Comparison of ENCODE assay signal across 8 cellular contexts in genomic region chr1:151347523-151348246, GRCh38. TPM values are rescaled to one million over a fixed set of nuclear protein-coding genes. Genes with fewer than 3 reads are reported as not detected.
DNase-seq lines count a peak whose midpoint lies in the region; ATAC-seq, FAIRE-seq and TF ChIP-seq lines count a peak whose summit lies in the region.

No MANE protein-coding gene starts in this region.

- H3K27ac ChIP-seq in BLaER1, result peak overlapping the region; percentile 99
- H3K27ac ChIP-seq in K562 (ENCODE audit: extremely low read depth, low read depth, low read length), result peak overlapping the region; percentile 95

- peaks cover 10% of the 10 kb centered on the region for H3K79me2 ChIP-seq in K562 (ENCODE audit: control insufficient read depth, insufficient read depth, low read length)

- in situ Hi-C loops in K562 (cut with MboI) (no loop called here), GM13977 (cut with MboI; ENCODE audit: low pct_unique_long_range_greater_than_20kb, low sequenced_read_pairs, unreplicated experiment) (no loop called here)

- H3K9me3 ChIP-seq in BLaER1, result peaks cover 37% of the 10 kb centered on the region
- peaks cover 3% of the 10 kb centered on the region; the same call in 1 of the 2 replicates for H3K9me3 ChIP-seq in K562 (replicated peaks; ENCODE audit: control insufficient read depth, insufficient read depth, low read depth, low read length)
- no peaks in the 10 kb centered on the region for H3K9me3 ChIP-seq in mucosa of stomach (ENCODE audit: control insufficient read depth, low read length)

- H4K20me1 ChIP-seq in BLaER1, result peaks cover 14% of the 10 kb centered on the region; the same call in 1 of the 2 replicates
- H4K20me1 ChIP-seq in K562 (replicated peaks; ENCODE audit: control insufficient read depth, insufficient read depth, low read length), result no peaks in the 10 kb centered on the region

- BruUV-seq in K562 (replicated peaks; lab: Mats Ljungman, UMichigan), result TSS peak; percentile 91

- ATAC-seq in HG02973 (IDR thresholded peaks at IDR 0.05; ENCODE audit: unreplicated experiment) (peak; percentile 2), K562 (no peak)

- H3K27me3 ChIP-seq in BLaER1, result no peaks in the 10 kb centered on the region
- H3K27me3 ChIP-seq in K562 (ENCODE audit: control insufficient read depth in 2 of 2, insufficient read depth in 2 of 2, low read length in 2 of 2), result no peaks in the 10 kb centered on the region
- H3K27me3 ChIP-seq in mucosa of stomach (ENCODE audit: control insufficient read depth, insufficient read depth, low read length), result no peaks in the 10 kb centered on the region

- FAIRE-seq in K562 (lab: Jason Lieb, UNC), result no peak

- no peak for TF ChIP-seq POLR2A in K562 (conservative IDR thresholded peaks at IDR 0.05)

- no peak for TF ChIP-seq EP300 in K562 (IDR thresholded peaks at IDR 0.05; ENCODE audit: low read length)

- H3K36me3 ChIP-seq in BLaER1, result peaks cover 42% of the 10 kb centered on the region
- peaks cover 27% of the 10 kb centered on the region; the same call in 2 of the 3 replicates for H3K36me3 ChIP-seq in K562 (ENCODE audit: control insufficient read depth, insufficient read depth, low read length)
- H3K36me3 ChIP-seq in mucosa of stomach (ENCODE audit: control insufficient read depth, insufficient read depth, low read length), result no peaks in the 10 kb centered on the region

- H3K4me1 ChIP-seq in BLaER1, result peaks cover 50% of the 10 kb centered on the region
- H3K4me1 ChIP-seq in K562 (replicated peaks in 1 of 2; ENCODE audit: control insufficient read depth in 2 of 2, insufficient read depth in 2 of 2, low read length in 2 of 2), result peaks cover 0 to 13% of the 10 kb centered on the region in 2 experiments; a peak in 3 of 5 replicates
- peaks cover 14% of the 10 kb centered on the region for H3K4me1 ChIP-seq in mucosa of stomach (ENCODE audit: control insufficient read depth, insufficient read depth, low read length)

- peak overlapping the region; percentile 63 for H3K9ac ChIP-seq in BLaER1
- peak overlapping the region; percentile 81 to 83; a peak in 3 of 4 replicates for H3K9ac ChIP-seq in K562 (ENCODE audit: insufficient read depth in 1 of 2, low read depth in 2 of 2, low read length in 2 of 2)
- H3K9ac ChIP-seq in mucosa of stomach (ENCODE audit: low read length), result peak overlapping the region; percentile 86

- H3K4me2 ChIP-seq in BLaER1 (peak overlapping the region; percentile 79), K562 (ENCODE audit: insufficient read depth, low read length) (peak overlapping the region; percentile 95)

- WGBS in K562 (ENCODE audit: insufficient coverage, low coverage, missing lambda C conversion rate), result 35% methylated on average over 12 of the region's 12 CpGs

- DNase-seq in K562 (ENCODE audit: extremely low read depth in 1 of 4, low spot score in 3 of 4), result no peak
- DNase-seq in NCI-H524 (lab: John Stamatoyannopoulos, UW), result no peak
- DNase-seq in NCI-H2227 treated with DMSO at 0.1 percent for 48 hours (lab: John Stamatoyannopoulos, UW), result no peak
- no peak for DNase-seq in hepatic stellate cell (ENCODE audit: low spot score)
- DNase-seq in GM13977 (ENCODE audit: low spot score), result no peak

- TF ChIP-seq RAD21 in K562 (CRISPR knock-in tag; conservative IDR thresholded peaks at IDR 0.05 in 1 of 2, IDR thresholded peaks at IDR 0.05 in 1 of 2), result no peak

- TF ChIP-seq CTCF in K562 (IDR thresholded peaks at IDR 0.05 in 2 of 3, conservative IDR thresholded peaks at IDR 0.05 in 1 of 3; ENCODE audit: insufficient read depth in 2 of 3, low read depth in 1 of 3, low read length in 3 of 3), result no peak
- no peak for TF ChIP-seq CTCF in GM13977 (IDR thresholded peaks at IDR 0.05; ENCODE audit: extremely low read depth, insufficient read depth, missing control alignments)

- POLR2A ChIA-PET in K562 (lab: Yijun Ruan, JAX), result interaction anchor here (0.6 to 1.1 kb wide), 5 partner anchors 21 to 55 kb away, joined by 3 read pairs; partner anchors contain the start of genes PI4KB and SELENBP1

- H3K9me1 ChIP-seq in K562 (ENCODE audit: control insufficient read depth, insufficient read depth, low read length), result no peaks in the 10 kb centered on the region

- CTCF ChIA-PET in K562 (lab: Yijun Ruan, JAX; ENCODE audit: low intra/inter-chr PET ratio), result no interaction called here

- peak overlapping the region; percentile 72 for H3K4me3 ChIP-seq in BLaER1
- H3K4me3 ChIP-seq in K562, result peak overlapping the region; percentile 54
- H3K4me3 ChIP-seq in mucosa of stomach (ENCODE audit: low read length), result peak overlapping the region; percentile 65

- intact Hi-C loops in K562 (cut with micrococcal nuclease), result loop anchor here (1.0 to 10.0 kb wide), 4 partner anchors 25 to 387 kb away; partner anchors contain the start of genes PSMB4, SELENBP1 and ZNF687

- peak overlapping the region; percentile 98 for H2AFZ ChIP-seq in K562 (ENCODE audit: low read depth, low read length)

RNA-seq across cellular contexts. Expression of gene RFX5, which starts 0.6 kb away (rescaled TPM):
- total RNA-seq in K562 (2011; cell fraction: chromatin; rRNA removed; ENCODE audit: low replicate concordance), result 32.5 and 45.8 TPM in 2 replicates
- total RNA-seq in K562 (2011; cell fraction: nucleolus; rRNA removed), result 29.5 and 32.4 TPM in 2 replicates
- 32.8 and 34.1 TPM in 2 replicates for total RNA-seq in K562 (2011; cell fraction: nucleoplasm; rRNA removed)
- 25.7 and 30.5 TPM in 2 replicates for total RNA-seq in K562 (2014; rRNA removed)
- total RNA-seq in K562 (2014; rRNA removed; fragmentation: Illumina TruSeq; extraction: Trizol), result 32.2 and 34.6 TPM in 2 replicates
- 29.4 and 30.4 TPM in 2 replicates for total RNA-seq in K562 (2015; rRNA removed; fragmentation: Illumina TruSeq; extraction: Trizol)
- total RNA-seq in K562 (2021), result 32.7 and 36.1 TPM in 2 replicates
- 38.5 and 40.3 TPM in 2 replicates for polyA plus RNA-seq in K562 (2011; rRNA removed)
- polyA plus RNA-seq in K562 (2011; cell fraction: cytosol; rRNA removed), result 16.5 and 17.9 TPM in 2 replicates
- 77.0 and 80.0 TPM in 2 replicates for polyA plus RNA-seq in K562 (2011; cell fraction: nucleus; rRNA removed)
- 20.9 and 31.9 TPM in 2 replicates for polyA plus RNA-seq in K562 (2012)
- 36.2 and 48.2 TPM in 2 replicates for polyA plus RNA-seq in K562 (2014; fragmentation: Illumina TruSeq; extraction: Trizol)
- polyA plus RNA-seq in K562 (2014; fragmentation: Nextera tagmentation; extraction: Ambion mirVana), result 1 to 10 TPM; 3.8 to 4.9 TPM
- 27.9 and 32.3 TPM in 2 replicates for polyA plus RNA-seq in K562 (2014; rRNA removed)
- 23.8 and 26.6 TPM in 2 replicates for polyA minus RNA-seq in K562 (2011; rRNA and poly(A)+ RNA removed)
- 13.5 and 15.0 TPM in 2 replicates for polyA minus RNA-seq in K562 (2011; cell fraction: cytosol; rRNA and poly(A)+ RNA removed)
- polyA minus RNA-seq in K562 (2011; cell fraction: nucleus; rRNA and poly(A)+ RNA removed), result 17.4 and 27.3 TPM in 2 replicates

RNA-seq across cellular contexts. Expression of gene PI4KB, which starts 20.5 kb away (rescaled TPM):
- 172 and 273 TPM in 2 replicates for total RNA-seq in K562 (2011; cell fraction: chromatin; rRNA removed; ENCODE audit: low replicate concordance)
- 144 and 147 TPM in 2 replicates for total RNA-seq in K562 (2011; cell fraction: nucleolus; rRNA removed)
- total RNA-seq in K562 (2011; cell fraction: nucleoplasm; rRNA removed), result 134 and 144 TPM in 2 replicates
- 45.1 and 62.4 TPM in 2 replicates for total RNA-seq in K562 (2014; rRNA removed)
- 20.5 and 27.9 TPM in 2 replicates for total RNA-seq in K562 (2014; rRNA removed; fragmentation: Illumina TruSeq; extraction: Trizol)
- total RNA-seq in K562 (2015; rRNA removed; fragmentation: Illumina TruSeq; extraction: Trizol), result 30.1 and 32.8 TPM in 2 replicates
- total RNA-seq in K562 (2021), result 51.8 and 54.3 TPM in 2 replicates
- 65.4 and 78.3 TPM in 2 replicates for polyA plus RNA-seq in K562 (2011; rRNA removed)
- polyA plus RNA-seq in K562 (2011; cell fraction: cytosol; rRNA removed), result 75.5 and 76.8 TPM in 2 replicates
- 206 and 207 TPM in 2 replicates for polyA plus RNA-seq in K562 (2011; cell fraction: nucleus; rRNA removed)
- polyA plus RNA-seq in K562 (2012), result 38.3 and 59.7 TPM in 2 replicates
- polyA plus RNA-seq in K562 (2014; fragmentation: Illumina TruSeq; extraction: Trizol), result 55.8 and 58.0 TPM in 2 replicates
- 1 to 10 TPM; 3.1 to 8.9 TPM for polyA plus RNA-seq in K562 (2014; fragmentation: Nextera tagmentation; extraction: Ambion mirVana)
- 45.9 and 67.2 TPM in 2 replicates for polyA plus RNA-seq in K562 (2014; rRNA removed)
- 89.6 and 112 TPM in 2 replicates for polyA minus RNA-seq in K562 (2011; rRNA and poly(A)+ RNA removed)
- polyA minus RNA-seq in K562 (2011; cell fraction: cytosol; rRNA and poly(A)+ RNA removed), result 33.2 and 48.9 TPM in 2 replicates
- polyA minus RNA-seq in K562 (2011; cell fraction: nucleus; rRNA and poly(A)+ RNA removed), result 41.1 and 46.8 TPM in 2 replicates

RNA-seq across cellular contexts. Expression of gene SELENBP1, which starts 24.8 kb away (rescaled TPM):
- 76.1 and 163 TPM in 2 replicates for total RNA-seq in K562 (2011; cell fraction: chromatin; rRNA removed; ENCODE audit: low replicate concordance)
- 110 and 113 TPM in 2 replicates for total RNA-seq in K562 (2011; cell fraction: nucleolus; rRNA removed)
- total RNA-seq in K562 (2011; cell fraction: nucleoplasm; rRNA removed), result 76.5 and 80.5 TPM in 2 replicates
- total RNA-seq in K562 (2014; rRNA removed), result 40.7 and 62.2 TPM in 2 replicates
- 18.9 and 28.3 TPM in 2 replicates for total RNA-seq in K562 (2014; rRNA removed; fragmentation: Illumina TruSeq; extraction: Trizol)
- 25.8 and 25.9 TPM in 2 replicates for total RNA-seq in K562 (2015; rRNA removed; fragmentation: Illumina TruSeq; extraction: Trizol)
- total RNA-seq in K562 (2021), result 41.9 and 42.9 TPM in 2 replicates
- polyA plus RNA-seq in K562 (2011; rRNA removed), result 30.2 and 53.7 TPM in 2 replicates
- 28.6 and 82.9 TPM in 2 replicates for polyA plus RNA-seq in K562 (2011; cell fraction: cytosol; rRNA removed)
- polyA plus RNA-seq in K562 (2011; cell fraction: nucleus; rRNA removed), result 144 and 349 TPM in 2 replicates
- 52.3 and 57.9 TPM in 2 replicates for polyA plus RNA-seq in K562 (2012)
- 45.0 and 45.3 TPM in 2 replicates for polyA plus RNA-seq in K562 (2014; fragmentation: Illumina TruSeq; extraction: Trizol)
- 10 to 100 TPM; 52.1 to 81.2 TPM for polyA plus RNA-seq in K562 (2014; fragmentation: Nextera tagmentation; extraction: Ambion mirVana)
- 47.1 and 50.8 TPM in 2 replicates for polyA plus RNA-seq in K562 (2014; rRNA removed)
- 15.3 and 44.9 TPM in 2 replicates for polyA minus RNA-seq in K562 (2011; rRNA and poly(A)+ RNA removed)
- 26.6 and 29.5 TPM in 2 replicates for polyA minus RNA-seq in K562 (2011; cell fraction: cytosol; rRNA and poly(A)+ RNA removed)
- polyA minus RNA-seq in K562 (2011; cell fraction: nucleus; rRNA and poly(A)+ RNA removed), result 16.6 and 24.6 TPM in 2 replicates

RNA-seq across cellular contexts. Expression of gene PSMB4, which starts 51.7 kb away (rescaled TPM):
- total RNA-seq in K562 (2011; cell fraction: chromatin; rRNA removed; ENCODE audit: low replicate concordance), result 160 and 206 TPM in 2 replicates
- 184 and 193 TPM in 2 replicates for total RNA-seq in K562 (2011; cell fraction: nucleolus; rRNA removed)
- total RNA-seq in K562 (2011; cell fraction: nucleoplasm; rRNA removed), result 185 and 201 TPM in 2 replicates
- 443 and 445 TPM in 2 replicates for total RNA-seq in K562 (2014; rRNA removed)
- total RNA-seq in K562 (2014; rRNA removed; fragmentation: Illumina TruSeq; extraction: Trizol), result 352 and 409 TPM in 2 replicates
- 383 and 397 TPM in 2 replicates for total RNA-seq in K562 (2015; rRNA removed; fragmentation: Illumina TruSeq; extraction: Trizol)
- 411 and 426 TPM in 2 replicates for total RNA-seq in K562 (2021)
- polyA plus RNA-seq in K562 (2011; rRNA removed), result 448 and 475 TPM in 2 replicates
- polyA plus RNA-seq in K562 (2011; cell fraction: cytosol; rRNA removed), result 758 and 988 TPM in 2 replicates
- 508 and 716 TPM in 2 replicates for polyA plus RNA-seq in K562 (2011; cell fraction: nucleus; rRNA removed)
- polyA plus RNA-seq in K562 (2012), result 308 and 436 TPM in 2 replicates
- 559 and 568 TPM in 2 replicates for polyA plus RNA-seq in K562 (2014; fragmentation: Illumina TruSeq; extraction: Trizol)
- polyA plus RNA-seq in K562 (2014; fragmentation: Nextera tagmentation; extraction: Ambion mirVana), result 100 to 1,000 TPM; 638 to 674 TPM
- 603 and 655 TPM in 2 replicates for polyA plus RNA-seq in K562 (2014; rRNA removed)
- 273 and 300 TPM in 2 replicates for polyA minus RNA-seq in K562 (2011; rRNA and poly(A)+ RNA removed)
- polyA minus RNA-seq in K562 (2011; cell fraction: cytosol; rRNA and poly(A)+ RNA removed), result 202 TPM in 2 replicates
- 71.4 and 104 TPM in 2 replicates for polyA minus RNA-seq in K562 (2011; cell fraction: nucleus; rRNA and poly(A)+ RNA removed)
